ENCODE assay signal across 8 cellular contexts in genomic region chr11:68257477-68258362, GRCh38. TPM values are rescaled to one million over a fixed set of nuclear protein-coding genes. Genes with fewer than 3 reads are reported as not detected.
DNase-seq lines count a peak whose midpoint lies in the region; ATAC-seq and TF ChIP-seq lines count a peak whose summit lies in the region.

No MANE protein-coding gene starts in this region.

- intact Hi-C loops in PC-9 (cut with micrococcal nuclease; ENCODE audit: unreplicated experiment): loop anchor here (1.0 kb wide), 4 partner anchors 40 to 190 kb away; no protein-coding TSS in a partner anchor
- intact Hi-C loops in esophagus squamous epithelium (cut with DNase I): loop anchor here (2.0 to 5.0 kb wide), 3 partner anchors 39 to 190 kb away; no protein-coding TSS in a partner anchor
- intact Hi-C loops in naive thymus-derived CD4-positive, alpha-beta T cell (cut with micrococcal nuclease): loop anchor here (1.0 kb wide), 5 partner anchors 14 to 190 kb away; partner anchors contain the start of gene C11orf24 (in 2 of the 2)

- H3K27ac Mint-ChIP-seq in naive thymus-derived CD4-positive, alpha-beta T cell: peak overlapping the region in 3 of 9 donors; percentile 21 to 85 (median 54)

- H3K4me1 Mint-ChIP-seq in activated T-cell treated with anti-CD3 and anti-CD28 coated beads, Interleukin-2, amount 50 U/mL, for 4 hours (ENCODE audit: low read depth): peaks cover 3% of the 10 kb centered on the region
- H3K4me1 Mint-ChIP-seq in naive thymus-derived CD4-positive, alpha-beta T cell: peaks cover 2 to 6% (median 4%) of the 10 kb centered on the region in 7 donors

- H3K9me2 ChIP-seq in Karpas-422 (replicated peaks; ENCODE audit: insufficient read depth, low read length) (no peaks in the 10 kb centered on the region), PC-9 (ENCODE audit: insufficient read depth) (no peaks in the 10 kb centered on the region)

- CTCF ChIA-PET in PC-9 (lab: Charles Lee): interaction anchor here (0.6 to 1.7 kb wide), 3 partner anchors 8 to 191 kb away, joined by 3 to 15 read pairs (median 4); no protein-coding TSS in a partner anchor
- CTCF ChIA-PET in naive thymus-derived CD4-positive, alpha-beta T cell (lab: Charles Lee): interaction anchor here (0.6 to 7.6 kb wide), 16 partner anchors 8 to 266 kb away, joined by 3 to 131 read pairs (median 3); partner anchors contain the start of gene C11orf24

- H3K27me3 ChIP-seq in Karpas-422 (ENCODE audit: low read length) (no peaks in the 10 kb centered on the region), PC-9 (ENCODE audit: insufficient read depth, low read depth) (no peaks in the 10 kb centered on the region), esophagus squamous epithelium (no peaks in the 10 kb centered on the region)
- no peaks in the 10 kb centered on the region for H3K27me3 ChIP-seq in naive thymus-derived CD4-positive, alpha-beta T cell (ENCODE audit: control insufficient read depth in 2 of 2, insufficient read depth in 2 of 2, low read length in 2 of 2)

- no peaks in the 10 kb centered on the region for H3K9me3 ChIP-seq in Karpas-422 (ENCODE audit: low read length)
- H3K9me3 ChIP-seq in PC-9 (ENCODE audit: insufficient read depth, low read depth): no peaks in the 10 kb centered on the region
- H3K9me3 ChIP-seq in esophagus squamous epithelium: no peaks in the 10 kb centered on the region
- H3K9me3 ChIP-seq in naive thymus-derived CD4-positive, alpha-beta T cell (ENCODE audit: control insufficient read depth in 2 of 3, low read length in 3 of 3): no peaks in the 10 kb centered on the region

- H3K4me1 ChIP-seq in Karpas-422 (ENCODE audit: low read length) (peaks cover 4% of the 10 kb centered on the region; the same call in 1 of the 2 replicates), PC-9 (replicated peaks; ENCODE audit: insufficient read depth) (no peaks in the 10 kb centered on the region; the same call in 1 of the 2 replicates), esophagus squamous epithelium (peaks cover 0 to 18% (median 4%) of the 10 kb centered on the region in 3 donors)
- peaks cover 3 to 5% of the 10 kb centered on the region in 2 donors for H3K4me1 ChIP-seq in naive thymus-derived CD4-positive, alpha-beta T cell (ENCODE audit: control insufficient read depth in 2 of 2, insufficient read depth in 2 of 2, low read length in 2 of 2)

- H3K9ac ChIP-seq in Karpas-422 (ENCODE audit: low read length): no peak overlapping the region

- 0 to 21% methylated on average over 7 to 17 of the region's 22 CpGs for WGBS in esophagus squamous epithelium, 2 donors

- POLR2A ChIA-PET in PC-9 (lab: Charles Lee; ENCODE audit: unreplicated experiment): interaction anchor here (0.5 to 1.0 kb wide), 3 partner anchors 14 to 122 kb away, joined by 4 to 7 read pairs (median 5); partner anchors contain the start of gene C11orf24
- POLR2A ChIA-PET in naive thymus-derived CD4-positive, alpha-beta T cell (lab: Charles Lee): interaction anchor here (0.8 to 1.8 kb wide), 4 partner anchors 14 to 43 kb away, joined by 3 to 11 read pairs (median 8); partner anchors contain the start of gene C11orf24

- H3K9me3 Mint-ChIP-seq in activated T-cell treated with anti-CD3 and anti-CD28 coated beads, Interleukin-2, amount 50 U/mL, for 4 hours: no peaks in the 10 kb centered on the region
- H3K9me3 Mint-ChIP-seq in naive thymus-derived CD4-positive, alpha-beta T cell: peaks cover 0 to 2% (median 0%) of the 10 kb centered on the region in 11 donors

- H3K27me3 Mint-ChIP-seq in activated T-cell treated with anti-CD3 and anti-CD28 coated beads, Interleukin-2, amount 50 U/mL, for 4 hours (ENCODE audit: low read depth): no peaks in the 10 kb centered on the region
- peaks cover 0 to 2% (median 0%) of the 10 kb centered on the region in 5 donors for H3K27me3 Mint-ChIP-seq in naive thymus-derived CD4-positive, alpha-beta T cell

- H2AFZ ChIP-seq in Karpas-422 (ENCODE audit: low read length) (no peak overlapping the region), PC-9 (no peak overlapping the region)

- TF ChIP-seq POLR2A in esophagus squamous epithelium (IDR thresholded peaks at IDR 0.05): no peak

- H3K27ac ChIP-seq in Karpas-422 (ENCODE audit: low read length) (no peak overlapping the region), PC-9 (no peak overlapping the region), esophagus squamous epithelium (peak overlapping the region in 1 of 4 donors; percentile 29)
- H3K27ac ChIP-seq in naive thymus-derived CD4-positive, alpha-beta T cell (ENCODE audit: low read depth, low read length): no peak overlapping the region

- no peak overlapping the region for H3K4me2 ChIP-seq in Karpas-422 (ENCODE audit: low read depth, low read length, poor library complexity, severe bottlenecking)
- H3K4me2 ChIP-seq in PC-9: peak overlapping the region; percentile 55

- peak; percentile 93 to 94 for ATAC-seq in activated T-cell treated with anti-CD3 and anti-CD28 coated beads, Interleukin-2, amount 50 U/mL, for 4 hours
- ATAC-seq in naive thymus-derived CD4-positive, alpha-beta T cell: peak; percentile 95
- ATAC-seq in GM18517 (IDR thresholded peaks at IDR 0.05; ENCODE audit: unreplicated experiment): no peak

- DNase-seq in DMS153 (lab: John Stamatoyannopoulos, UW) (peak; percentile 84), Karpas-422 (peak; percentile 96), PC-9 (peak; percentile 86 to 96), esophagus squamous epithelium (lab: John Stamatoyannopoulos, UW) (peak; percentile 46)
- DNase-seq in activated T-cell treated with anti-CD3 and anti-CD28 coated beads, Interleukin-2, amount 50 U/mL, for 4 hours: peak; percentile 96
- peak; percentile 84 to 95 (median 89) for DNase-seq in naive thymus-derived CD4-positive, alpha-beta T cell
- DNase-seq in stimulated activated CD8-positive, alpha-beta memory T cell treated with anti-CD3 and anti-CD28 coated beads, Interleukin-7, amount 100 ng/mL, for 4 hours (ENCODE audit: low read depth in 2 of 2): peak; percentile 80 to 86

- H3K4me3 ChIP-seq in Karpas-422 (ENCODE audit: low read length) (no peak overlapping the region), PC-9 (no peak overlapping the region), esophagus squamous epithelium (peak overlapping the region in 2 of 4 donors; percentile 18 to 49)
- no peak overlapping the region for H3K4me3 ChIP-seq in naive thymus-derived CD4-positive, alpha-beta T cell (ENCODE audit: low read length)

- no peaks in the 10 kb centered on the region for H4K20me1 ChIP-seq in Karpas-422 (ENCODE audit: insufficient read depth, low read depth, low read length)
- no peaks in the 10 kb centered on the region for H4K20me1 ChIP-seq in PC-9 (ENCODE audit: insufficient read depth)

- TF ChIP-seq CTCF in PC-9 (conservative IDR thresholded peaks at IDR 0.05): peak; percentile 95
- peak; percentile 82 to 96 (median 92) for TF ChIP-seq CTCF in esophagus squamous epithelium (IDR thresholded peaks at IDR 0.05)

- H3K36me3 Mint-ChIP-seq in activated T-cell treated with anti-CD3 and anti-CD28 coated beads, Interleukin-2, amount 50 U/mL, for 4 hours (ENCODE audit: insufficient read depth): peaks cover 5% of the 10 kb centered on the region
- peaks cover 0 to 8% (median 5%) of the 10 kb centered on the region in 5 donors for H3K36me3 Mint-ChIP-seq in naive thymus-derived CD4-positive, alpha-beta T cell

- H3F3A ChIP-seq in PC-9 (ENCODE audit: insufficient read depth, low read depth): peaks cover 5% of the 10 kb centered on the region; the same call in 1 of the 2 replicates

- H3K4me3 Mint-ChIP-seq in activated T-cell treated with anti-CD3 and anti-CD28 coated beads, Interleukin-2, amount 50 U/mL, for 4 hours: no peak overlapping the region
- peak overlapping the region in 1 of 10 donors; percentile 34 for H3K4me3 Mint-ChIP-seq in naive thymus-derived CD4-positive, alpha-beta T cell

- BruUV-seq in PC-9 (replicated peaks; lab: Mats Ljungman, UMichigan): TSS peak; percentile 7

- H3K36me3 ChIP-seq in Karpas-422 (ENCODE audit: insufficient read depth, low read length): no peaks in the 10 kb centered on the region
- H3K36me3 ChIP-seq in PC-9 (ENCODE audit: low read depth): no peaks in the 10 kb centered on the region
- peaks cover 0 to 27% (median 17%) of the 10 kb centered on the region in 3 donors for H3K36me3 ChIP-seq in esophagus squamous epithelium
- H3K36me3 ChIP-seq in naive thymus-derived CD4-positive, alpha-beta T cell (ENCODE audit: control insufficient read depth in 2 of 3, insufficient read depth in 3 of 3, low read length in 3 of 3): peaks cover 0 to 22% (median 0%) of the 10 kb centered on the region in 3 experiments

- H3K79me2 ChIP-seq in Karpas-422 (ENCODE audit: low read length) (no peaks in the 10 kb centered on the region), PC-9 (ENCODE audit: low read depth) (no peaks in the 10 kb centered on the region)

RNA-seq across cellular contexts. Expression of gene C11orf24, which starts 14.1 kb away (rescaled TPM):
- total RNA-seq in Karpas-422 (2014; rRNA removed; shearing (Covaris generic); ENCODE audit: low replicate concordance): 25.4 and 37.4 TPM in 2 replicates
- 27.2 and 37.7 TPM in 2 replicates for total RNA-seq in PC-9 (2021)
- 10 to 100 TPM; 46.8 to 49.2 (median 47.3) TPM for total RNA-seq in activated T-cell treated with anti-CD3 and anti-CD28 coated beads, Interleukin-2, amount 50 U/mL, for 4 hours
- total RNA-seq in esophagus squamous epithelium: 10 to 100 TPM; 11.4 to 23.3 (median 12.6) TPM
- total RNA-seq in naive thymus-derived CD4-positive, alpha-beta T cell: 10 to 100 TPM in 4 of 5 experiments, 1 to 10 TPM in 1; 9.5 to 20.0 (median 15.4) TPM
- polyA plus RNA-seq in naive thymus-derived CD4-positive, alpha-beta T cell: 10 to 100 TPM in 1 of 2 donors, 1 to 10 TPM in 1; 5.7 to 11.5 TPM

RNA-seq across cellular contexts. Expression of gene KMT5B, which starts 44.6 kb away (rescaled TPM):
- total RNA-seq in Karpas-422 (2014; rRNA removed; shearing (Covaris generic); ENCODE audit: low replicate concordance): 20.9 and 21.2 TPM in 2 replicates
- total RNA-seq in PC-9 (2021) (36.4 and 45.7 TPM in 2 replicates), esophagus squamous epithelium (10 to 100 TPM; 18.4 to 37.6 (median 21.9) TPM)
- total RNA-seq in activated T-cell treated with anti-CD3 and anti-CD28 coated beads, Interleukin-2, amount 50 U/mL, for 4 hours: 10 to 100 TPM; 23.5 to 30.0 (median 25.7) TPM
- total RNA-seq in naive thymus-derived CD4-positive, alpha-beta T cell: 10 to 100 TPM; 32.7 to 68.2 (median 43.8) TPM
- polyA plus RNA-seq in naive thymus-derived CD4-positive, alpha-beta T cell: 10 to 100 TPM; 42.2 to 58.6 TPM

RNA-seq across cellular contexts. Expression of gene LRP5, which starts 54.7 kb away (rescaled TPM):
- 0.04 and 0.07 TPM in 2 replicates for total RNA-seq in Karpas-422 (2014; rRNA removed; shearing (Covaris generic); ENCODE audit: low replicate concordance)
- 112 and 129 TPM in 2 replicates for total RNA-seq in PC-9 (2021)
- total RNA-seq in activated T-cell treated with anti-CD3 and anti-CD28 coated beads, Interleukin-2, amount 50 U/mL, for 4 hours: 1 to 10 TPM; 7.7 to 8.5 (median 7.9) TPM
- total RNA-seq in esophagus squamous epithelium: 10 to 100 TPM; 13.7 to 24.0 (median 20.9) TPM
- 10 to 100 TPM in 1 of 5 experiments, 1 to 10 TPM in 4; 1.4 to 29.9 (median 2.3) TPM for total RNA-seq in naive thymus-derived CD4-positive, alpha-beta T cell
- under 1 TPM; 0.35 to 0.99 TPM for polyA plus RNA-seq in naive thymus-derived CD4-positive, alpha-beta T cell

Comparison
In these comparisons a context has a peak if more than half of its experiments do, and no peak if none do; other contexts are left out.
1. DNase-seq: peak in every context shown above with its lines; median percentile 96 in Karpas-422; 96 in activated T-cell treated with anti-CD3 and anti-CD28 coated beads, Interleukin-2, amount 50 U/mL, for 4 hours; 91 in PC-9; 89 in naive thymus-derived CD4-positive, alpha-beta T cell; 84 in DMS153; 83 in stimulated activated CD8-positive, alpha-beta memory T cell treated with anti-CD3 and anti-CD28 coated beads, Interleukin-7, amount 100 ng/mL, for 4 hours; 46 in esophagus squamous epithelium.